In the genomic region with DNA sequence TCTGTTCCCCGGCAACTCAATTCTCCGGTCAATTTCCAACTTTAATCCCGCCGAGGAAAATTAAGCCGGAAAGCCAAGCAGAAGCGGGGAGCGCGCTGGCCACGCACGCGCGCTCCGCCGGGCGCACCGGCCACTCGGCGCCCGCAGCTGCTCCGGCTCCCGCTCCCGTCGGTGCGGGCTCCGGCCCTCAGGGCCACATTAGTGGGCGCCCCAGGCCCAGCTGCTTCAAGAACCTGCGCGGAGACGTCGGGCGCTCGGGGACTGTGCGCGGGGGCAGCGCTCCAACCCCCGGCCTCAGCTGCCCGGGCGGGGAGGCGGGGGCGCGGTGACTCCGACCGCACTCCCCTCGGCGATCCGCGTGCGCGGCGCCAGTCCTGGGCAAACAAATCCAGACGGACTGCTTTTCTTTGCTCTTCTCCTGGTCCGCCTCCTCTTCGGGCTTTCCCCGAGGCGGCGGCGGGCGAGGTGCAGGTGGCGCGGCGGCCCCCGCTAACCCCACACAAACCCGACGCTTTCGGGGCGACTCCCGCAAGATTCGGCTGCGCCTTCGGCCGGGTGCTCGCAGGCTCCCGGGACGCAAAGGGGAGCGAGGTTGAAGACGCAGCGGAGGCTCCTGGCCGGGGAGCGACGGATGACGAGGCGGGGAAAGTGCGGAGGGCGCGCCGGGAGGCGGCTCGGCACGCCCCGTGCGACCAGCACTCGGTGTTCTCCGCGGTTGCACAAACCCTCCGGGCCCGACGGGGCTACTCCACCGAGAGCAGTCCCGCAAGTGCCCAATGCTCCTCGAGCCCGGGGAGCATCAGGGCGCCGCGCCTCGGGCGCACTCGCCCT, we compare ENCODE assay signal across 8 cellular contexts. TPM values are rescaled to one million over a fixed set of nuclear protein-coding genes. Genes with fewer than 3 reads are reported as not detected.
DNase-seq lines count a peak whose midpoint lies in the region; ATAC-seq and TF ChIP-seq lines count a peak whose summit lies in the region.
"Not testable (repeated sequence)": the region's sequence is repeated elsewhere in the genome, so short reads cannot be mapped to it uniquely, and the experiment has no call there.

No MANE protein-coding gene starts in this region.

- peaks cover 28% of the 10 kb centered on the region for H3K4me1 Mint-ChIP-seq in WTC11
- peaks cover 14% of the 10 kb centered on the region for H3K4me1 Mint-ChIP-seq in nephron progenitor cell

- not testable (repeated sequence) for H3K9me3 ChIP-seq in mammary epithelial cell (replicated peaks; ENCODE audit: insufficient read depth, low read length); left ventricle myocardium inferior (replicated peaks); suprapubic skin

- H3K36me3 Mint-ChIP-seq in WTC11; nephron progenitor cell (ENCODE audit: low read depth): not testable (repeated sequence)

- peaks cover 14% of the 10 kb centered on the region for H3K27me3 Mint-ChIP-seq in WTC11 (ENCODE audit: low read depth)
- H3K27me3 Mint-ChIP-seq in nephron progenitor cell (ENCODE audit: low read depth, poor library complexity) = peaks cover 26% of the 10 kb centered on the region

- TSS peak; percentile 17 for BruUV-seq in mammary epithelial cell (replicated peaks; lab: Mats Ljungman, UMichigan)

- H3K4me1 ChIP-seq in mammary epithelial cell (ENCODE audit: insufficient read depth, low read length) = peaks cover 14% of the 10 kb centered on the region
- peaks cover 62% of the 10 kb centered on the region for H3K4me1 ChIP-seq in left ventricle myocardium inferior
- peaks cover 34% of the 10 kb centered on the region for H3K4me1 ChIP-seq in suprapubic skin

- H3K4me3 Mint-ChIP-seq in WTC11 (peak overlapping the region; percentile 98), nephron progenitor cell (peak overlapping the region; percentile 100)

- peak overlapping the region; percentile 75 for H3K27ac ChIP-seq in mammary epithelial cell (ENCODE audit: insufficient read depth, low read depth, low read length)
- H3K27ac ChIP-seq in left ventricle myocardium inferior (replicated peaks) = peak overlapping the region; percentile 89
- H3K27ac ChIP-seq in suprapubic skin = peak overlapping the region; percentile 96

- TF ChIP-seq POLR2A in suprapubic skin (IDR thresholded peaks at IDR 0.05) = not testable (repeated sequence)

- POLR2A ChIA-PET in WTC11 (lab: Charles Lee) = interaction anchor here (1.0 kb wide), 1 partner anchor 88 kb away, joined by 3 read pairs; no protein-coding TSS in a partner anchor

- not testable (repeated sequence) for H3K9me3 Mint-ChIP-seq in WTC11, nephron progenitor cell

- not testable (repeated sequence) for H4K20me1 ChIP-seq in mammary epithelial cell (ENCODE audit: insufficient read depth, low read length)

- H3K27me3 ChIP-seq in mammary epithelial cell (ENCODE audit: insufficient read depth, low read length); suprapubic skin: not testable (repeated sequence)
- H3K27me3 ChIP-seq in left ventricle myocardium inferior (ENCODE audit: low read depth) = peaks cover 21% of the 10 kb centered on the region

- peak overlapping the region; percentile 95 for H3K4me2 ChIP-seq in mammary epithelial cell (ENCODE audit: insufficient read depth, low read depth, low read length)

- not testable (repeated sequence) for ATAC-seq in WTC11

- CTCF ChIA-PET in WTC11 (lab: Charles Lee) = interaction anchor here (1.6 kb wide), 1 partner anchor 918 kb away, joined by 4 read pairs; no protein-coding TSS in a partner anchor
- CTCF ChIA-PET in mammary epithelial cell (lab: Charles Lee; ENCODE audit: low non-redundant PET) = not testable (repeated sequence)

- peak overlapping the region; percentile 72 to 93 (median 88) for H3K4me3 ChIP-seq in mammary epithelial cell (replicated peaks in 1 of 3; ENCODE audit: insufficient read depth in 1 of 3, low read depth in 2 of 3, low read length in 3 of 3)
- H3K4me3 ChIP-seq in left ventricle myocardium inferior = peak overlapping the region; percentile 85
- peak overlapping the region; percentile 66 for H3K4me3 ChIP-seq in suprapubic skin

- DNase-seq in EH (ENCODE audit: low read depth) (peak; percentile 43), HCEC 1CT (peak; percentile 34), LoVo (ENCODE audit: low spot score) (peak; percentile 28), WTC11 (ENCODE audit: low spot score) (peak; percentile 52), mammary epithelial cell (peak; percentile 78), left ventricle myocardium inferior (peak; percentile 58), nephron progenitor cell (peak; percentile 53), suprapubic skin (ENCODE audit: low spot score in 2 of 2) (peak; percentile 87 to 89)

- H3K36me3 ChIP-seq in mammary epithelial cell (ENCODE audit: insufficient read depth, low read length); left ventricle myocardium inferior; suprapubic skin: not testable (repeated sequence)

- intact Hi-C loops in mammary epithelial cell (cut with micrococcal nuclease) = loop anchor here (1.0 to 10.0 kb wide), 8 partner anchors 130 to 1081 kb away; no protein-coding TSS in a partner anchor
- intact Hi-C loops in left ventricle myocardium inferior (cut with micrococcal nuclease) = loop anchor here (5.0 to 10.0 kb wide), 2 partner anchors 156 to 161 kb away; no protein-coding TSS in a partner anchor

- dilution Hi-C loops in mammary epithelial cell (cut with HindIII; ENCODE audit: low sequenced_read_pairs) = loop anchor here (25.0 kb wide), 1 partner anchor 176 kb away; no protein-coding TSS in a partner anchor

- peaks cover 52% of the 10 kb centered on the region for H3K79me2 ChIP-seq in mammary epithelial cell (ENCODE audit: insufficient read depth, low read length)

- not testable (repeated sequence) for TF ChIP-seq EP300 in suprapubic skin (IDR thresholded peaks at IDR 0.05)

- H3K27ac Mint-ChIP-seq in WTC11, nephron progenitor cell: not testable (repeated sequence)

- peak overlapping the region; percentile 78 for H3K9ac ChIP-seq in mammary epithelial cell (ENCODE audit: insufficient read depth, low read length)

- WGBS in mammary epithelial cell (ENCODE audit: low coverage, missing lambda C conversion rate) = 0% methylated on average over 1 of the region's 107 CpGs
- WGBS in suprapubic skin = 1% methylated on average over 60 of the region's 107 CpGs

- not testable (repeated sequence) for TF ChIP-seq CTCF in WTC11 (IDR thresholded peaks at IDR 0.05); mammary epithelial cell (conservative IDR thresholded peaks at IDR 0.05 in 1 of 2, IDR thresholded peaks at IDR 0.05 in 1 of 2; ENCODE audit: extremely low read depth in 1 of 2, insufficient read depth in 1 of 2, low read depth in 1 of 2, low read length in 2 of 2); left ventricle myocardium inferior (IDR thresholded peaks at IDR 0.05; ENCODE audit: borderline replicate concordance); nephron progenitor cell (IDR thresholded peaks at IDR 0.05); suprapubic skin (IDR thresholded peaks at IDR 0.05)

- in situ Hi-C loops in mammary epithelial cell (cut with MboI; ENCODE audit: low sequenced_read_pairs in 2 of 2) = loop anchor here in 1 of 2 donors (10.0 kb wide), 1 partner anchor 164 kb away; no protein-coding TSS in a partner anchor

- H2AFZ ChIP-seq in mammary epithelial cell (ENCODE audit: low read depth, low read length) = peak overlapping the region; percentile 78

TF ChIP-seq in WTC11, 78 proteins besides CTCF, POLR2A, EP300 and RAD21:
- TF ChIP-seq FOXK1 (CRISPR knock-in tag; IDR thresholded peaks at IDR 0.05) (0 out of 2 replicates have a peak, but pooled peaks have one; percentile 15), JUN (CRISPR knock-in tag; IDR thresholded peaks at IDR 0.05) (0 out of 2 replicates have a peak, but pooled peaks have one; percentile 74), ESRRA (CRISPR knock-in tag; IDR thresholded peaks at IDR 0.05; ENCODE audit: borderline replicate concordance) (0 out of 2 replicates have a peak, but pooled peaks have one; percentile 43)
- TF ChIP-seq, protein P1, sequence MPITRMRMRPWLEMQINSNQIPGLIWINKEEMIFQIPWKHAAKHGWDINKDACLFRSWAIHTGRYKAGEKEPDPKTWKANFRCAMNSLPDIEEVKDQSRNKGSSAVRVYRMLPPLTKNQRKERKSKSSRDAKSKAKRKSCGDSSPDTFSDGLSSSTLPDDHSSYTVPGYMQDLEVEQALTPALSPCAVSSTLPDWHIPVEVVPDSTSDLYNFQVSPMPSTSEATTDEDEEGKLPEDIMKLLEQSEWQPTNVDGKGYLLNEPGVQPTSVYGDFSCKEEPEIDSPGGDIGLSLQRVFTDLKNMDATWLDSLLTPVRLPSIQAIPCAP (CRISPR knock-in tag; IDR thresholded peaks at IDR 0.05) = 0 out of 2 replicates have a peak, but pooled peaks have one; percentile 26
TF ChIP-seq in WTC11: peak in this region for 4; not testable (repeated sequence) for 74.

RNA-seq across cellular contexts. Expression of gene TLE1, which starts 0.9 kb away (rescaled TPM):
- 93.2 to 97.7 TPM (median 93.9 TPM) in 3 replicates for total RNA-seq in WTC11 (2021)
- total RNA-seq in mammary epithelial cell = 10 to 100 TPM; 13.6 to 21.7 TPM
- polyA plus RNA-seq in mammary epithelial cell = 18.3 TPM
- 20.7 TPM for polyA minus RNA-seq in mammary epithelial cell
- 8.5 TPM for total RNA-seq in left ventricle myocardium inferior
- total RNA-seq in suprapubic skin = 10 to 100 TPM; 34.8 to 73.5 (median 47.5) TPM

Comparison
In these comparisons a context has a peak if more than half of its experiments do, and no peak if none do; other contexts are left out.
1. DNase-seq: peak in every context shown above with its lines; median percentile 88 in suprapubic skin; 78 in mammary epithelial cell; 58 in left ventricle myocardium inferior; 53 in nephron progenitor cell; 52 in WTC11; 43 in EH; 34 in HCEC 1CT; 28 in LoVo.